33 cellular contexts compared by ENCODE assay signal in the genomic region with DNA sequence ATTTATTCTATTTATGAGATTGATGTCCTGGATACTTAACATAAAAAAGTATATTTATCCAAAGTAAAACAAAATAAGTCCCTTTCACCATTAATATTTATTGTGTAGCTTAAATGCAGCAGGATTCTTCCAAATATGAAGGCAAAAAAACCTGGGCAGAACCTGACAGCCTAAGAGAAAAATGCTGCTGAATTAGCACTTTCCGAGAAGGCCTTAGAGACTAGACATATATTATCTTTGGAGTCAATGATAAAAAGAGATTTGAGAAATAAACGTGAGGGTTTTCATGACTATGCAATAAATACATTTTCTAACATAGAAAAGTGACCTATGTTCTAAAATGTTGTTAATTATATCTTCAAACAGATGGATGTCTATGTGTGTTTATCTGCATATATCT.
"Had no signal": no experiment of that assay in that cellular context is flagged by ENCODE, and none has a peak within 500 bp of the region (broad histone marks: within the 10 kb centered on the region; RNA-seq: fewer than 3 reads in every experiment).

No MANE protein-coding gene starts in this region.

- H3K4me1 ChIP-seq: body of pancreas had no signal

- H3K4me3 ChIP-seq: adrenal gland, body of pancreas, esophagus muscularis mucosa, gastrocnemius medialis, heart left ventricle had no signal

- FAIRE-seq: colon had no signal

- DNase-seq: activated CD4-positive, alpha-beta memory T cell treated with anti-CD3 and anti-CD28 coated beads, Interleukin-2, amount 10 ng/mL, durations not matched to agents 7 days and 5 days; activated CD4-positive, alpha-beta T cell treated with anti-CD3 and anti-CD28 coated beads for 1 hour; activated CD4-positive, alpha-beta T cell treated with anti-CD3 and anti-CD28 coated beads for 4 hours; activated CD4-positive, alpha-beta T cell treated with anti-CD3 and anti-CD28 coated beads, Interleukin-2, amount 10 ng/mL, durations not matched to agents 7 days and 5 days; activated CD4-positive, alpha-beta T cell treated with anti-CD3 and anti-CD28 coated beads, Interleukin-2, amount 50 U/mL, for 4 hours; activated CD8-positive, alpha-beta memory T cell treated with anti-CD3 and anti-CD28 coated beads, Interleukin-2, amount 50 U/mL, for 48 hours; activated effector memory CD4-positive, alpha-beta T cell treated with Interleukin-2 at 50 U/mL for 16 hours; activated naive CD4-positive, alpha-beta T cell treated with anti-CD3 and anti-CD28 coated beads for 36 hours; activated naive CD8-positive, alpha-beta T cell treated with anti-CD3 and anti-CD28 coated beads for 36 hours; activated naive CD8-positive, alpha-beta T cell treated with anti-CD3 and anti-CD28 coated beads, Interleukin-2, amount 50 U/mL, for 24 hours; activated T-cell treated with anti-CD3 and anti-CD28 coated beads for 4 hours; activated T-cell treated with anti-CD3 and anti-CD28 coated beads, Interleukin-2, amount 50 U/mL, for 24 hours; activated T-cell treated with anti-CD3 and anti-CD28 coated beads, Interleukin-2, amount 50 U/mL, for 72 hours; adrenal gland; amygdala; aorta; body of pancreas; caudate nucleus; cortex of kidney; dermis blood vessel endothelial cell; effector CD4-positive, alpha-beta T cell; effector memory CD8-positive, alpha-beta T cell; erythroblast; foreskin keratinocyte; gastrocnemius medialis; glutamatergic neuron; heart left ventricle; T-helper 2 cell had no signal

- H3K27me3 ChIP-seq: adrenal gland, body of pancreas, esophagus muscularis mucosa, foreskin keratinocyte, gastrocnemius medialis, heart left ventricle had no signal

- ATAC-seq: activated naive CD8-positive, alpha-beta T cell treated with anti-CD3 and anti-CD28 coated beads, Interleukin-2, amount 50 U/mL, for 24 hours; activated T-cell treated with anti-CD3 and anti-CD28 coated beads, Interleukin-2, amount 50 U/mL, for 72 hours; activated T-helper 17 cell treated with anti-CD3 and anti-CD28 coated beads, Interleukin-2, amount 50 U/mL, for 72 hours; body of pancreas; effector memory CD8-positive, alpha-beta T cell; foreskin keratinocyte; gastrocnemius medialis; heart left ventricle; WTC11 had no signal

- H3K36me3 ChIP-seq: adrenal gland, esophagus muscularis mucosa, gastrocnemius medialis, heart left ventricle had no signal

- H3K27ac ChIP-seq: adrenal gland, body of pancreas, esophagus muscularis mucosa, foreskin keratinocyte, gastrocnemius medialis, heart left ventricle, VCaP had no signal

- H3K9me3 ChIP-seq: adrenal gland, body of pancreas, esophagus muscularis mucosa, gastrocnemius medialis, heart left ventricle had no signal
